8 cellular contexts compared by ENCODE assay signal in the genomic region with DNA sequence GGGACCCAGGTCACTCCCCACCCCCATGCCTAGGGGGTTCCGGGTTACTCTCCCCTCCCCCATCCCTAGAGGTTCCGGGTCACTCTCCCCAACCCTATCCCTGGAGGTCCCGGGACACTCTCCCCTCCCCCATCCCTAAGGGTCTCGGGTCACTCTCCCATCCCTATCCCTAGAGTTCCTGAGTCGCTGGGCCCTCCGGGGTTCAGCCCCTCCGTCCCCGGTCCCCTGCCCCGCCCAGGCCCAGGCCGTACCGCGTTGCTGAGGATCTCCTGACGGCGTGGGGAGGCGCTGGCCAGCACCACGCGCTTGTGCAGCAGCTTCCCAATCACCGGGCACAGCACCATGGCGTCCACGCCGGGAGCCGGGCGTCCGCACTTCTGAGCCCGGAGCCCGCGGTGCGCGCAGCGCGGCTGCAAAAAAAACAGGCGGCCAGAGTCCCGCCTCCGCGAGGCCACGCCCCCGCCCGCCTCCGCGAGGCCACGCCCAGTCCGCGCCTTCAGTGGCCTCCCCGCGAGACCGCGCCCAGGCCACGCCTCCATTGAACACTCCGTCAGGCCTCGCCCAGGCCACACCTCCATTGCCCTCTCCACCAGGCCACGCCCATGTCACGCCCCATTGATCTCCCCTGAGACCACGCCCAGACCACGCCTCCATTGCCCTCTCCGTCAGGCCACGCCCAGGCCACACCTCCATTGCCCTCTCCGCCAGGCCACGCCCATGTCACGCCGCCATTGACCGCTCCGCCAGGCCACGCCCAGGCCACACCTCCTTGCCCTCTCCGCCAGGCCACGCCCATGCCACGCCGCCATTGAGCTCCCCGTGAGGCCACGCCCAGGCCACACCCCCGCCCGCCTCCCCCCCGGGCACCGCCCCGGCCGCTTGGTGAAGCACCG. TPM values are rescaled to one million over a fixed set of nuclear protein-coding genes. Genes with fewer than 3 reads are reported as not detected.
DNase-seq lines count a peak whose midpoint lies in the region; ATAC-seq and TF ChIP-seq lines count a peak whose summit lies in the region.

A gene with protein sequence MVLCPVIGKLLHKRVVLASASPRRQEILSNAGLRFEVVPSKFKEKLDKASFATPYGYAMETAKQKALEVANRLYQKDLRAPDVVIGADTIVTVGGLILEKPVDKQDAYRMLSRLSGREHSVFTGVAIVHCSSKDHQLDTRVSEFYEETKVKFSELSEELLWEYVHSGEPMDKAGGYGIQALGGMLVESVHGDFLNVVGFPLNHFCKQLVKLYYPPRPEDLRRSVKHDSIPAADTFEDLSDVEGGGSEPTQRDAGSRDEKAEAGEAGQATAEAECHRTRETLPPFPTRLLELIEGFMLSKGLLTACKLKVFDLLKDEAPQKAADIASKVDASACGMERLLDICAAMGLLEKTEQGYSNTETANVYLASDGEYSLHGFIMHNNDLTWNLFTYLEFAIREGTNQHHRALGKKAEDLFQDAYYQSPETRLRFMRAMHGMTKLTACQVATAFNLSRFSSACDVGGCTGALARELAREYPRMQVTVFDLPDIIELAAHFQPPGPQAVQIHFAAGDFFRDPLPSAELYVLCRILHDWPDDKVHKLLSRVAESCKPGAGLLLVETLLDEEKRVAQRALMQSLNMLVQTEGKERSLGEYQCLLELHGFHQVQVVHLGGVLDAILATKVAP (minus strand): TSS at position 413 of the 893 bp plus-strand sequence. CDS start 69 bp downstream, at position 344.

- H3K27ac ChIP-seq in adipose tissue (ENCODE audit: low read depth, low read length) = peak within 1 kb of the TSS; percentile 72

- DNase-seq in RPMI7951 (ENCODE audit: low read depth) = peak; percentile 87
- peak; percentile 100 for DNase-seq in left ventricle myocardium superior
- peak; percentile 100 for DNase-seq in retina
- no peak for DNase-seq in DMS53 (lab: John Stamatoyannopoulos, UW)
- DNase-seq in GF-D8 (lab: John Stamatoyannopoulos, UW) = no peak

- intact Hi-C loops in left ventricle myocardium superior (cut with micrococcal nuclease) = loop anchor here (10.0 kb wide), 1 partner anchor 1152 kb away; no protein-coding TSS in a partner anchor

- 0% methylated on average over 72 to 76 of the region's 76 CpGs for WGBS in adipose tissue, 3 donors

- ATAC-seq in HG02759 (IDR thresholded peaks at IDR 0.05; ENCODE audit: unreplicated experiment) (peak; percentile 74), left ventricle myocardium superior (peak; percentile 92)

- TF ChIP-seq CTCF in GM12875 (IDR thresholded peaks at IDR 0.05; ENCODE audit: borderline replicate concordance, insufficient read depth, low read depth, low read length) = no peak

- peak within 1 kb of the TSS; percentile 85 for H3K4me3 ChIP-seq in GM12875 (ENCODE audit: low read depth, low read length)

RNA-seq across cellular contexts. Expression of the gene that starts here (rescaled TPM):
- 4.8 and 5.6 TPM in 2 replicates for total RNA-seq in RPMI7951 (2014; rRNA removed; shearing (Covaris generic))
- 10 to 100 TPM; 20.2 to 35.2 (median 22.3) TPM for polyA plus RNA-seq in adipose tissue
- 34.3 TPM for total RNA-seq in left ventricle myocardium superior

Comparison
In these comparisons a context has a peak if more than half of its experiments do, and no peak if none do; other contexts are left out.
1. DNase-seq: peak in RPMI7951 (single experiment), left ventricle myocardium superior (single experiment) and retina (single experiment); none in DMS53 (single experiment) and GF-D8 (single experiment).